Comparison of ENCODE assay signal across 32 cellular contexts in genomic region chr19:53579518-53579917, GRCh38. TPM values are rescaled to one million over a fixed set of nuclear protein-coding genes. Genes with fewer than 3 reads are reported as not detected.
"Had no signal": no experiment of that assay in that cellular context is flagged by ENCODE, and none has a peak within 500 bp of the region (broad histone marks: within the 10 kb centered on the region; RNA-seq: fewer than 3 reads in every experiment).

No MANE protein-coding gene starts in this region.

- H3K4me3 ChIP-seq: ascending aorta, body of pancreas, SK-N-MC had no signal

- H3K4me1 Mint-ChIP-seq: activated CD8-positive, alpha-beta memory T cell treated with anti-CD3 and anti-CD28 coated beads, Interleukin-2, amount 10 ng/mL, durations not matched to agents 7 days and 5 days; activated naive CD4-positive, alpha-beta T cell treated with anti-CD3 and anti-CD28 coated beads, Interleukin-2, amount 50 U/mL, for 24 hours; T-cell had no signal

- H3K27ac ChIP-seq: ascending aorta, body of pancreas, SK-N-MC, WERI-Rb-1 had no signal

- H3K27me3 Mint-ChIP-seq: activated CD8-positive, alpha-beta memory T cell treated with anti-CD3 and anti-CD28 coated beads, Interleukin-2, amount 10 ng/mL, durations not matched to agents 7 days and 5 days; activated naive CD4-positive, alpha-beta T cell treated with anti-CD3 and anti-CD28 coated beads, Interleukin-2, amount 50 U/mL, for 24 hours; activated T-cell treated with anti-CD3 and anti-CD28 coated beads, Interleukin-2, amount 50 U/mL, for 24 hours; T-cell had no signal

- H3K4me1 ChIP-seq: ascending aorta, body of pancreas had no signal

- H3K27me3 ChIP-seq: ascending aorta, body of pancreas had no signal

- H3K27ac Mint-ChIP-seq: activated CD8-positive, alpha-beta memory T cell treated with anti-CD3 and anti-CD28 coated beads, Interleukin-2, amount 10 ng/mL, durations not matched to agents 7 days and 5 days; activated naive CD4-positive, alpha-beta T cell treated with anti-CD3 and anti-CD28 coated beads, Interleukin-2, amount 50 U/mL, for 24 hours; activated T-cell treated with anti-CD3 and anti-CD28 coated beads, Interleukin-2, amount 50 U/mL, for 24 hours; activated T-helper 1 cell treated with anti-CD3 and anti-CD28 coated beads, Interleukin-12 subunit alpha, Interleukin-12 subunit beta, Interleukin-2, Interleukin-4 antibody, amounts not matched to agents 30 ng/mL and 10 ng/mL and 1 ng/mL, durations not matched to agents 14 hours and 24 hours and 36 hours; T-cell had no signal

- H3K4me3 Mint-ChIP-seq: activated CD8-positive, alpha-beta memory T cell treated with anti-CD3 and anti-CD28 coated beads, Interleukin-2, amount 10 ng/mL, durations not matched to agents 7 days and 5 days; activated naive CD4-positive, alpha-beta T cell treated with anti-CD3 and anti-CD28 coated beads, Interleukin-2, amount 50 U/mL, for 24 hours; activated T-cell treated with anti-CD3 and anti-CD28 coated beads, Interleukin-2, amount 50 U/mL, for 24 hours; activated T-helper 1 cell treated with anti-CD3 and anti-CD28 coated beads, Interleukin-12 subunit alpha, Interleukin-12 subunit beta, Interleukin-2, Interleukin-4 antibody, amounts not matched to agents 30 ng/mL and 10 ng/mL and 1 ng/mL, durations not matched to agents 14 hours and 24 hours and 36 hours had no signal

- ATAC-seq: activated CD4-positive, CD25-positive, alpha-beta regulatory T cell treated with anti-CD3 and anti-CD28 coated beads, Interleukin-2, amount 50 U/mL, for 24 hours; activated CD8-positive, alpha-beta memory T cell treated with anti-CD3 and anti-CD28 coated beads, Interleukin-2, amount 10 ng/mL, durations not matched to agents 7 days and 5 days; body of pancreas; Panc1; Right ventricle myocardium inferior; T-cell had no signal

- DNase-seq: activated CD4-positive, alpha-beta T cell treated with anti-CD3 and anti-CD28 coated beads for 4 hours; activated CD4-positive, alpha-beta T cell treated with anti-CD3 and anti-CD28 coated beads, Interleukin-2, amount 50 U/mL, for 48 hours; activated CD8-positive, alpha-beta memory T cell treated with anti-CD3 and anti-CD28 coated beads, Interleukin-2, amount 10 ng/mL, durations not matched to agents 7 days and 5 days; activated effector memory CD4-positive, alpha-beta T cell treated with Interleukin-2 at 50 U/mL for 16 hours; activated naive CD4-positive, alpha-beta T cell; activated T-cell treated with anti-CD3 and anti-CD28 coated beads, Interleukin-2, amount 50 U/mL, for 24 hours; amniotic stem cell; body of pancreas; NCI-H1048; NCI-H146; NCI-H187 treated with DMSO at 0.1 percent for 48 hours; NCI-H2081 treated with DMSO at 0.1 percent for 48 hours; NCI-H2171; NCI-H226; NCI-H526; NCI-H82; NK-92 treated with Interleukin-12 subunit alpha and Interleukin-12 subunit beta, amount 100 ng/mL, for 24 hours; OCI-M1; RPMI8226; T-cell; WERI-Rb-1 had no signal

RNA-seq across cellular contexts. Expression of gene DPRX, which starts 52.3 kb away (rescaled TPM):
- total RNA-seq: activated CD8-positive, alpha-beta memory T cell treated with anti-CD3 and anti-CD28 coated beads, Interleukin-2, amount 10 ng/mL, durations not matched to agents 7 days and 5 days; activated T-helper 1 cell treated with anti-CD3 and anti-CD28 coated beads, Interleukin-12 subunit alpha, Interleukin-12 subunit beta, Interleukin-2, Interleukin-4 antibody, amounts not matched to agents 30 ng/mL and 10 ng/mL and 1 ng/mL, durations not matched to agents 14 hours and 24 hours and 36 hours; ascending aorta; body of pancreas; LHCN-M2; M059J; NCI-H460; Right ventricle myocardium inferior; T-cell; T-helper 2 cell treated with Interferon-gamma antibody and Interleukin-4, amounts not matched to agents 100 ng/mL and 5 ng/mL, for 36 hours had no signal
